ENCODE assay signal across 10 cellular contexts in the genomic region with DNA sequence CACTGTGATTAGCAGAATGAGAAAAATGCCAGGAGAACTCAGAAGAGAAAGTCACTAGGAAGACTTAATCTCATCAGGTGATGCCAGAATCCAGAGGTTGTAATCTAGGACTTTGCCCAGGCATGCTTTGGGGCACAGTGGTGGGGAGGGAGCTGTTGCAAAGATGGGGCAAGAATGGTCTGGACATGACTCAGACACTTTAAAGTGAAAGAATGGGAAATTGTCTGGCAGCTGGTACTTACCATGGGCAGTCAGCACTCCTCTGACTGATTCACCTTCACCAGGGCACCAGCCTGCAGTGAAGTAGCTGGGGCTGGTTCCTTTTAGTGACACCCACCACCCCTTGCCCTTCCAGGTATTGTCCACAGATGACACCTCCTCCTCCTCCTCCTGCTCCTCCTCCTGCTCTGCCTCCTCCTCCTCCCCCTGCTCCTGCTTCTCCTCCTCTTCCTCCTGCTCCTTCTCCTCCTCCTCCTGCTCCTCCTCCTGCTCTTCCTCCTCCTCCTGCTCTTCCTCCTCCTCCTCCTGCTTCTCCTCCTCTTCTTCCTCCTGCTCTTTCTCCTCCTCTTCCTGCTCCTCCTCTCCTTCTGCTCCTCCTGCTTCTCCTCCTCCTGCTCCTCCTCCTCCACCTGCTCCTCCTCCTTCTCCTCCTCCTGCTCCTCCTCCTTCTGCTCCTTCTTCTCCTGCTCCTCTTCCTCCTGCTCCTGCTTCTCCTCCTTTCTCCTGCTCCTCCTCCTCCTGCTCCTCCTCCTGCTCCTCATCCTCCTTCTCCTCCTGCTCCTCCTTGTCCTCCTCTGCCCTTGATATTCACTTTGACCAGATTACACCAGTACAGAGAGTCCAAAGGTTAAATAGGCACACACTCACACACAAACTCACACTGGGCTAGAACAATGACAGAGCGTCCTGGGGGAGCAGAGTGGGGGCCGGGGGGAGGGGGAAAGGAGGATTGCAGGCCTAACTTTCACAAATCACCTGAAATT. TPM values are rescaled to one million over a fixed set of nuclear protein-coding genes. Genes with fewer than 3 reads are reported as not detected.
DNase-seq lines count a peak whose midpoint lies in the region; ATAC-seq, FAIRE-seq and TF ChIP-seq lines count a peak whose summit lies in the region.
"Had no signal": no experiment of that assay in that cellular context is flagged by ENCODE, and none has a peak within 500 bp of the region (broad histone marks: within the 10 kb centered on the region; RNA-seq: fewer than 3 reads in every experiment).

Gene CHD9NB (minus strand): TSS at position 379 of the 983 bp plus-strand sequence. CDS start 8,739 bp downstream, outside the sequence.

- TF ChIP-seq EP300 in HepG2 (IDR thresholded peaks at IDR 0.05; ENCODE audit: low read depth in 2 of 2, low read length in 2 of 2) (peak; percentile 40 to 42; a peak in 1 of 4 replicates), HepG2 (CRISPR knock-in tag; IDR thresholded peaks at IDR 0.05; ENCODE audit: borderline replicate concordance) (peak; percentile 69; the same call in 1 of the 2 replicates)

- peak within 1 kb of the TSS; percentile 61 for H3K27ac ChIP-seq in astrocyte (ENCODE audit: low read depth, low read length)
- peak within 1 kb of the TSS; percentile 38 for H3K27ac ChIP-seq in HepG2 (ENCODE audit: extremely low read length, insufficient read depth, low read length)
- H3K27ac ChIP-seq: cardiac muscle cell had no signal

- peak; percentile 8 for ATAC-seq in activated CD8-positive, alpha-beta memory T cell treated with anti-CD3 and anti-CD28 coated beads, Interleukin-2, amount 10 ng/mL, durations not matched to agents 7 days and 5 days
- ATAC-seq in HepG2 = peak; percentile 20

- no peaks in the 10 kb centered on the region for H3K9me3 ChIP-seq in Loucy (ENCODE audit: insufficient read depth, low read depth, low read length)
- H3K9me3 ChIP-seq in astrocyte (ENCODE audit: insufficient read depth, low read depth, low read length) = no peaks in the 10 kb centered on the region
- H3K9me3 ChIP-seq in HepG2 (ENCODE audit: low read length) = no peaks in the 10 kb centered on the region

- no TSS peak for BruUV-seq in HepG2 (replicated peaks; lab: Mats Ljungman, UMichigan)

- peaks cover 2% of the 10 kb centered on the region for H3K36me3 Mint-ChIP-seq in activated CD8-positive, alpha-beta memory T cell treated with anti-CD3 and anti-CD28 coated beads, Interleukin-2, amount 10 ng/mL, durations not matched to agents 7 days and 5 days
- H3K36me3 Mint-ChIP-seq in astrocyte (ENCODE audit: low read depth, unreplicated experiment) = peaks cover 3% of the 10 kb centered on the region

- H3K36me3 ChIP-seq in Loucy (ENCODE audit: insufficient read depth, low read length) (no peaks in the 10 kb centered on the region), astrocyte (ENCODE audit: insufficient read depth, low read length) (no peaks in the 10 kb centered on the region), HepG2 (replicated peaks in 1 of 2; ENCODE audit: control insufficient read depth in 1 of 2, insufficient read depth in 2 of 2, low read length in 2 of 2) (no peaks in the 10 kb centered on the region)
- H3K36me3 ChIP-seq: cardiac muscle cell had no signal

- no peaks in the 10 kb centered on the region for H3K9me2 ChIP-seq in Loucy (replicated peaks; ENCODE audit: low read depth, low read length)

- no peak for TF ChIP-seq CTCF in Loucy (conservative IDR thresholded peaks at IDR 0.05; ENCODE audit: low read length)
- TF ChIP-seq CTCF in astrocyte (IDR thresholded peaks at IDR 0.05; ENCODE audit: insufficient read depth, low read depth, low read length) = no peak
- no peak for TF ChIP-seq CTCF in HepG2 (CRISPR knock-in tag; IDR thresholded peaks at IDR 0.05)

- peak; percentile 49 for DNase-seq in activated CD8-positive, alpha-beta memory T cell treated with anti-CD3 and anti-CD28 coated beads, Interleukin-2, amount 10 ng/mL, durations not matched to agents 7 days and 5 days
- DNase-seq in activated CD8-positive, alpha-beta memory T cell treated with anti-CD3 and anti-CD28 coated beads, Interleukin-2, amount 50 U/mL, for 48 hours = no peak
- DNase-seq in astrocyte (ENCODE audit: low read depth) = peak; percentile 86
- DNase-seq in HepG2 (ENCODE audit: low spot score) = peak; percentile 89
- DNase-seq in OCI-M2 (lab: John Stamatoyannopoulos, UW; ENCODE audit: unreplicated experiment) = no peak
- no peak for DNase-seq in NCI-H2081 treated with DMSO at 0.1 percent for 48 hours (lab: John Stamatoyannopoulos, UW)
- DNase-seq in NCI-H2081 (lab: John Stamatoyannopoulos, UW) = no peak

- H3K4me3 ChIP-seq in Loucy (ENCODE audit: low read length, poor library complexity, severe bottlenecking) (peak within 1 kb of the TSS; percentile 64), astrocyte (ENCODE audit: insufficient read depth, low read depth, low read length) (peak within 1 kb of the TSS; percentile 46), HepG2 (replicated peaks in 1 of 3; ENCODE audit: insufficient read depth in 1 of 3, low read depth in 2 of 3, low read length in 3 of 3) (peak within 1 kb of the TSS in 1 of 3 experiments; percentile 35; a peak in 2 of 6 replicates)
- H3K4me3 ChIP-seq: cardiac muscle cell had no signal

- no peaks in the 10 kb centered on the region for H3K27me3 ChIP-seq in Loucy (ENCODE audit: insufficient read depth, low read length, poor library complexity, severe bottlenecking)
- H3K27me3 ChIP-seq in astrocyte (ENCODE audit: insufficient read depth, low read length) = no peaks in the 10 kb centered on the region
- no peaks in the 10 kb centered on the region; a peak in 1 of 5 replicates for H3K27me3 ChIP-seq in HepG2 (ENCODE audit: control insufficient read depth in 1 of 2, insufficient read depth in 2 of 2, low read length in 2 of 2)
- H3K27me3 ChIP-seq: cardiac muscle cell had no signal

- no peak for TF ChIP-seq RAD21 in HepG2 (CRISPR knock-in tag; IDR thresholded peaks at IDR 0.05)

- peak within 1 kb of the TSS; percentile 0 for H3K27ac Mint-ChIP-seq in activated CD8-positive, alpha-beta memory T cell treated with anti-CD3 and anti-CD28 coated beads, Interleukin-2, amount 10 ng/mL, durations not matched to agents 7 days and 5 days
- H3K27ac Mint-ChIP-seq in astrocyte (ENCODE audit: unreplicated experiment) = peak within 1 kb of the TSS; percentile 94

- no peak for FAIRE-seq in astrocyte (lab: Jason Lieb, UNC)
- no peak for FAIRE-seq in HepG2 (lab: Jason Lieb, UNC)
- FAIRE-seq: GM18507 had no signal

- no peaks in the 10 kb centered on the region for H3K9me3 Mint-ChIP-seq in activated CD8-positive, alpha-beta memory T cell treated with anti-CD3 and anti-CD28 coated beads, Interleukin-2, amount 10 ng/mL, durations not matched to agents 7 days and 5 days (ENCODE audit: low read depth)
- no peaks in the 10 kb centered on the region for H3K9me3 Mint-ChIP-seq in astrocyte (ENCODE audit: unreplicated experiment)

- POLR2A ChIA-PET in HepG2 (lab: Yijun Ruan, JAX) = interaction anchor here (1.0 to 5.5 kb wide), 3 partner anchors 9 to 77 kb away, joined by 4 to 26 read pairs (median 5); no protein-coding TSS in a partner anchor

- no peaks in the 10 kb centered on the region for H3K27me3 Mint-ChIP-seq in activated CD8-positive, alpha-beta memory T cell treated with anti-CD3 and anti-CD28 coated beads, Interleukin-2, amount 10 ng/mL, durations not matched to agents 7 days and 5 days
- no peaks in the 10 kb centered on the region for H3K27me3 Mint-ChIP-seq in astrocyte (ENCODE audit: low read depth, unreplicated experiment)

- H4K20me1 ChIP-seq in Loucy (ENCODE audit: insufficient read depth, low read length, poor library complexity, severe bottlenecking) (no peaks in the 10 kb centered on the region), astrocyte (ENCODE audit: insufficient read depth, low read length) (no peaks in the 10 kb centered on the region), HepG2 (ENCODE audit: insufficient read depth, low read length) (no peaks in the 10 kb centered on the region)

- H3K9ac ChIP-seq in Loucy (ENCODE audit: low read depth, low read length, poor library complexity, severe bottlenecking) (peak within 1 kb of the TSS; percentile 64), astrocyte (ENCODE audit: low read length) (peak within 1 kb of the TSS; percentile 28), HepG2 (ENCODE audit: insufficient read depth, low read depth, low read length) (peak within 1 kb of the TSS; percentile 45; the same call in 1 of the 2 replicates)

- in situ Hi-C loops in HepG2 (cut with HindIII; ENCODE audit: extremely low pct_ligation_motif_present, low pct_unique_long_range_greater_than_20kb) = loop anchor here (10.0 kb wide), 4 partner anchors 72 to 382 kb away; partner anchors contain the start of gene RBL2

- H3K4me1 ChIP-seq in Loucy (ENCODE audit: insufficient read depth, low read length, poor library complexity, severe bottlenecking) (peaks cover 26% of the 10 kb centered on the region), astrocyte (ENCODE audit: insufficient read depth, low read length) (peaks cover 26% of the 10 kb centered on the region), HepG2 (ENCODE audit: insufficient read depth, low read length) (peaks cover 72% of the 10 kb centered on the region)

- H2AFZ ChIP-seq in Loucy (ENCODE audit: low read length) (peak within 1 kb of the TSS; percentile 70), astrocyte (ENCODE audit: low read depth, low read length) (peak within 1 kb of the TSS; percentile 79), HepG2 (ENCODE audit: low read length) (peak within 1 kb of the TSS; percentile 1)

- TF ChIP-seq POLR2A in HepG2 (IDR thresholded peaks at IDR 0.05; ENCODE audit: insufficient read depth in 1 of 2, low read depth in 2 of 2, low read length in 2 of 2) = no peak; a peak in 1 of 4 replicates

- peaks cover 17% of the 10 kb centered on the region for H3K79me2 ChIP-seq in Loucy (ENCODE audit: insufficient read depth, low read length)
- H3K79me2 ChIP-seq in astrocyte (ENCODE audit: insufficient read depth, low read length) = peaks cover 13% of the 10 kb centered on the region
- H3K79me2 ChIP-seq in HepG2 (ENCODE audit: insufficient read depth, low read length) = peaks cover 21% of the 10 kb centered on the region

- H3K4me1 Mint-ChIP-seq in activated CD8-positive, alpha-beta memory T cell treated with anti-CD3 and anti-CD28 coated beads, Interleukin-2, amount 10 ng/mL, durations not matched to agents 7 days and 5 days = peaks cover 38% of the 10 kb centered on the region
- peaks cover 11% of the 10 kb centered on the region for H3K4me1 Mint-ChIP-seq in astrocyte (ENCODE audit: low read depth, unreplicated experiment)

- H3K4me2 ChIP-seq in Loucy (ENCODE audit: low read depth, low read length, poor library complexity, severe bottlenecking) (peak within 1 kb of the TSS; percentile 67), astrocyte (ENCODE audit: low read length) (peak within 1 kb of the TSS; percentile 82), HepG2 (ENCODE audit: low read depth, low read length) (peak within 1 kb of the TSS; percentile 57)

- WGBS in HepG2 (ENCODE audit: low lambda C conversion rate) = 5% methylated on average over 2 of the region's 2 CpGs

- intact Hi-C loops in HepG2 (cut with micrococcal nuclease; ENCODE audit: unreplicated experiment) = loop anchor here (10.0 kb wide), 1 partner anchor 462 kb away; no protein-coding TSS in a partner anchor

- H3F3A ChIP-seq in Loucy (ENCODE audit: low read depth) = no peaks in the 10 kb centered on the region

- CTCF ChIA-PET in activated CD8-positive, alpha-beta memory T cell treated with anti-CD3 and anti-CD28 coated beads, Interleukin-2, amount 10 ng/mL, durations not matched to agents 7 days and 5 days (lab: Charles Lee) = interaction anchor here (0.8 to 4.1 kb wide), 8 partner anchors 16 to 231 kb away, joined by 3 to 52 read pairs (median 10); no protein-coding TSS in a partner anchor
- CTCF ChIA-PET in HepG2 (lab: Yijun Ruan, JAX; ENCODE audit: low intra/inter-chr PET ratio, low total read pairs) = no interaction called here

- H3K4me3 Mint-ChIP-seq in activated CD8-positive, alpha-beta memory T cell treated with anti-CD3 and anti-CD28 coated beads, Interleukin-2, amount 10 ng/mL, durations not matched to agents 7 days and 5 days = peak within 1 kb of the TSS; percentile 43
- H3K4me3 Mint-ChIP-seq in astrocyte (ENCODE audit: unreplicated experiment) = peak within 1 kb of the TSS; percentile 82

RNA-seq across cellular contexts. Expression of gene CHD9NB, which starts in this region (rescaled TPM):
- under 1 TPM; 0.52 to 0.79 TPM for total RNA-seq in activated CD8-positive, alpha-beta memory T cell treated with anti-CD3 and anti-CD28 coated beads, Interleukin-2, amount 10 ng/mL, durations not matched to agents 7 days and 5 days
- total RNA-seq in astrocyte (2.8 and 3.3 TPM in 2 replicates), HepG2 (2016; rRNA removed; fragmentation: Illumina TruSeq; extraction: Trizol) (0.18 and 0.34 TPM in 2 replicates)
- total RNA-seq in HepG2 (2016; cell fraction: cytosol; rRNA removed; fragmentation: Illumina TruSeq; extraction: Trizol; ENCODE audit: low read depth) = 0.18 and 0.30 TPM in 2 replicates
- total RNA-seq in HepG2 (2016; cell fraction: insoluble cytoplasmic fraction; rRNA removed; fragmentation: Illumina TruSeq; extraction: Trizol) = 0.39 and 0.67 TPM in 2 replicates
- 0.46 and 0.55 TPM in 2 replicates for total RNA-seq in HepG2 (2016; cell fraction: membrane; rRNA removed; fragmentation: Illumina TruSeq; extraction: Trizol)
- total RNA-seq in HepG2 (2016; cell fraction: nucleus; rRNA removed; fragmentation: Illumina TruSeq; extraction: Trizol) = 0.59 and 0.72 TPM in 2 replicates
- 0.05 and 0.17 TPM in 2 replicates for polyA plus RNA-seq in HepG2 (2011; rRNA removed)
- 0.10 and 0.13 TPM in 2 replicates for polyA plus RNA-seq in HepG2 (2011; cell fraction: cytosol; rRNA removed)
- 0.55 and 0.87 TPM in 2 replicates for polyA plus RNA-seq in HepG2 (2011; cell fraction: nucleus; rRNA removed)
- 0.28 and 0.34 TPM in 2 replicates for polyA plus RNA-seq in HepG2 (2012)
- 0.19 and 0.37 TPM in 2 replicates for polyA plus RNA-seq in HepG2 (2016; cell fraction: cytosol; fragmentation: Illumina TruSeq; extraction: Trizol; ENCODE audit: low read depth)
- 0.37 and 0.45 TPM in 2 replicates for polyA plus RNA-seq in HepG2 (2016; cell fraction: insoluble cytoplasmic fraction; fragmentation: Illumina TruSeq; extraction: Trizol; ENCODE audit: low read depth)
- 0.31 and 0.35 TPM in 2 replicates for polyA plus RNA-seq in HepG2 (2016; cell fraction: membrane; fragmentation: Illumina TruSeq; extraction: Trizol; ENCODE audit: low read depth)
- 0.37 and 0.73 TPM in 2 replicates for polyA plus RNA-seq in HepG2 (2016; cell fraction: nucleus; fragmentation: Illumina TruSeq; extraction: Trizol; ENCODE audit: insufficient read depth, low read depth)
- 0.46 and 0.47 TPM in 2 replicates for polyA minus RNA-seq in HepG2 (2011; rRNA and poly(A)+ RNA removed; ENCODE audit: low replicate concordance)
- not detected in 2 replicates for polyA minus RNA-seq in HepG2 (2011; cell fraction: cytosol; rRNA and poly(A)+ RNA removed)
- 1.2 and 3.3 TPM in 2 replicates for polyA minus RNA-seq in HepG2 (2011; cell fraction: nucleus; rRNA and poly(A)+ RNA removed)
- polyA plus RNA-seq: cardiac muscle cell had no signal

Comparison
In these comparisons a context has a peak if more than half of its experiments do, and no peak if none do; other contexts are left out.
1. Peak in DNase-seq and ATAC-seq in activated CD8-positive, alpha-beta memory T cell treated with anti-CD3 and anti-CD28 coated beads, Interleukin-2, amount 10 ng/mL, durations not matched to agents 7 days and 5 days; RNA of the gene not detected or under 1 TPM.
2. DNase-seq: peak in astrocyte (single experiment) and HepG2 (single experiment); none in activated CD8-positive, alpha-beta memory T cell treated with anti-CD3 and anti-CD28 coated beads, Interleukin-2, amount 50 U/mL, for 48 hours (single experiment), OCI-M2 (single experiment), NCI-H2081 treated with DMSO at 0.1 percent for 48 hours (single experiment) and NCI-H2081 (0 of 2).
3. H2AFZ ChIP-seq: peak in every context shown above with its lines; median percentile 79 in astrocyte; 70 in Loucy; 1 in HepG2.
4. Peak in every context shown above with its lines, with median percentiles within 50 percentile points of each other: H3K4me2 ChIP-seq and H3K9ac ChIP-seq.